16 cellular contexts compared by ENCODE assay signal in the genomic region with DNA sequence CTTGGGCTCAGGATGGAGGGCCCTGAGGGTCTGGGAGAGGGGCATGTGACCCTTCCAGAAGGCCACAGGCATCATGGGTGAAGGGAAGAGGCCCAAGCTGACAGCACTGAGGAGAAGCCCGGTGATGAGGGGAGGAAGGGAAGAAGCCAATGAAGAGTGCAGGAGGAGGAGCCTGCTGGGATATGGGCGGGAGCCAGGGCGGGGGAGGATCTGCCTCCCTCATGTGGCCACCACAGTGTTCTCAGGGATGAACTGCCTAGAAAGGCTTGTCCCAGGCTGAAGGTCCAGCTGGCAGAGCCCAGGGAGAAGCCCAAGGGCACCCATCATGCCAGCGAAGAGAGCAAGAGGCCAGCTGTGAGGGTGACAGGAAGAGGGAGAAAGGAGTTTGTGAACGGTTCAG. TPM values are rescaled to one million over a fixed set of nuclear protein-coding genes. Genes with fewer than 3 reads are reported as not detected.
DNase-seq lines count a peak whose midpoint lies in the region; ATAC-seq and TF ChIP-seq lines count a peak whose summit lies in the region.
"Had no signal": no experiment of that assay in that cellular context is flagged by ENCODE, and none has a peak within 500 bp of the region (broad histone marks: within the 10 kb centered on the region; RNA-seq: fewer than 3 reads in every experiment).

No MANE protein-coding gene starts in this region.

- H3K4ac ChIP-seq in IMR-90 (ENCODE audit: low read depth, low read length): no peak overlapping the region

- no peak overlapping the region for H2BK15ac ChIP-seq in IMR-90 (ENCODE audit: low read depth, low read length)

- no peaks in the 10 kb centered on the region for H3K36me3 Mint-ChIP-seq in activated T-helper 17 cell treated with anti-CD3 and anti-CD28 coated beads, Interleukin-2, amount 50 U/mL, for 72 hours (ENCODE audit: low read depth)
- H3K36me3 Mint-ChIP-seq in neural progenitor cell: no peaks in the 10 kb centered on the region
- H3K36me3 Mint-ChIP-seq: IgD-negative memory B cell had no signal

- peaks cover 10% of the 10 kb centered on the region for H3K4me1 Mint-ChIP-seq in activated T-helper 17 cell treated with anti-CD3 and anti-CD28 coated beads, Interleukin-2, amount 50 U/mL, for 72 hours
- H3K4me1 Mint-ChIP-seq in neural progenitor cell: no peaks in the 10 kb centered on the region
- H3K4me1 Mint-ChIP-seq: neural crest cell had no signal

- H3K9me1 ChIP-seq in IMR-90 (ENCODE audit: insufficient read depth, low read length): no peaks in the 10 kb centered on the region

- no peaks in the 10 kb centered on the region for H3K79me1 ChIP-seq in IMR-90 (ENCODE audit: low read depth in 1 of 2, low read length in 2 of 2)

- H3K9me3 ChIP-seq in IMR-90 (ENCODE audit: control insufficient read depth, insufficient read depth, low read length) (0 out of 2 replicates have a peak, but pooled peaks cover 2% of the 10 kb centered on the region), neural progenitor cell (ENCODE audit: low read depth) (no peaks in the 10 kb centered on the region), WERI-Rb-1 (ENCODE audit: severe bottlenecking) (peaks cover 11% of the 10 kb centered on the region)

- intact Hi-C loops in IMR-90 (cut with micrococcal nuclease): no loop called here

- BruUV-seq in IMR-90 (replicated peaks; lab: Mats Ljungman, UMichigan): no TSS peak

- H3K27ac Mint-ChIP-seq in activated T-helper 17 cell treated with anti-CD3 and anti-CD28 coated beads, Interleukin-2, amount 50 U/mL, for 72 hours: peak overlapping the region; percentile 21
- peak overlapping the region; percentile 84 for H3K27ac Mint-ChIP-seq in neural progenitor cell
- H3K27ac Mint-ChIP-seq: activated CD4-positive, alpha-beta T cell treated with anti-CD3 and anti-CD28 coated beads for 36 hours had no signal

- H2BK5ac ChIP-seq in IMR-90 (ENCODE audit: low read depth, low read length, poor library complexity, severe bottlenecking): no peak overlapping the region

- H2AK5ac ChIP-seq in IMR-90 (ENCODE audit: low read depth, low read length): no peak overlapping the region

- no peaks in the 10 kb centered on the region for H4K20me1 ChIP-seq in IMR-90 (ENCODE audit: insufficient read depth, low read length)
- no peaks in the 10 kb centered on the region for H4K20me1 ChIP-seq in neural progenitor cell (ENCODE audit: low read depth)

- WGBS in IMR-90 (ENCODE audit: extremely low coverage in 2 of 2, insufficient read length in 1 of 2), 2 experiments: 74% methylated on average over 3 of the region's 5 CpGs; no CpG with 5 or more reads in 1 of the 2 experiments

- DNase-seq in NCI-H510A treated with DMSO at 0.1 percent for 48 hours (lab: John Stamatoyannopoulos, UW): peak; percentile 13
- no peak for DNase-seq in NCI-H510A (lab: John Stamatoyannopoulos, UW)
- no peak for DNase-seq in IMR-90
- DNase-seq in neural progenitor cell (ENCODE audit: low spot score): no peak
- DNase-seq in COR-L47 (lab: John Stamatoyannopoulos, UW): no peak
- DNase-seq in islet precursor cell: no peak
- DNase-seq in WERI-Rb-1: no peak
- DNase-seq: activated CD4-positive, alpha-beta T cell treated with anti-CD3 and anti-CD28 coated beads for 36 hours; activated T-cell treated with anti-CD3 and anti-CD28 coated beads, Interleukin-2, amount 50 U/mL, for 1 hour; NCI-H1092 treated with DMSO at 0.1 percent for 48 hours; NCI-H2227 treated with DMSO at 0.1 percent for 48 hours; substantia nigra had no signal

- H3K27ac ChIP-seq in IMR-90 (ENCODE audit: insufficient read depth, low read length) (no peak overlapping the region), neural progenitor cell (no peak overlapping the region), WERI-Rb-1 (no peak overlapping the region)

- peaks cover 9% of the 10 kb centered on the region for H3K27me3 ChIP-seq in IMR-90 (ENCODE audit: control insufficient read depth, insufficient read depth, low read length)
- no peaks in the 10 kb centered on the region for H3K27me3 ChIP-seq in neural progenitor cell
- no peaks in the 10 kb centered on the region for H3K27me3 ChIP-seq in WERI-Rb-1 (ENCODE audit: insufficient read depth, low read depth, severe bottlenecking)

- no peak overlapping the region for H4K8ac ChIP-seq in IMR-90 (ENCODE audit: low read depth in 2 of 2, low read length in 2 of 2)

- H3K4me3 Mint-ChIP-seq in activated T-helper 17 cell treated with anti-CD3 and anti-CD28 coated beads, Interleukin-2, amount 50 U/mL, for 72 hours: no peak overlapping the region
- H3K4me3 Mint-ChIP-seq in neural progenitor cell: no peak overlapping the region
- H3K4me3 Mint-ChIP-seq: activated CD4-positive, alpha-beta T cell treated with anti-CD3 and anti-CD28 coated beads for 36 hours; neural crest cell; T-helper 1 cell treated with Interleukin-12 subunit alpha and Interleukin-12 subunit beta and Interleukin-4 antibody, amounts not matched to agents 30 μg/mL and 1 μg/mL, for 36 hours had no signal

- H2BK20ac ChIP-seq in IMR-90 (ENCODE audit: low read depth, low read length): no peak overlapping the region

- no peaks in the 10 kb centered on the region for H3K4me1 ChIP-seq in IMR-90 (ENCODE audit: control insufficient read depth, insufficient read depth, low read length)
- no peaks in the 10 kb centered on the region for H3K4me1 ChIP-seq in neural progenitor cell

- TF ChIP-seq CTCF in IMR-90 (conservative IDR thresholded peaks at IDR 0.05; ENCODE audit: low read depth, low read length) (no peak), neural progenitor cell (IDR thresholded peaks at IDR 0.05) (no peak), WERI-Rb-1 (IDR thresholded peaks at IDR 0.05; ENCODE audit: low read depth, low read length) (no peak)

- H3K9me3 Mint-ChIP-seq in activated T-helper 17 cell treated with anti-CD3 and anti-CD28 coated beads, Interleukin-2, amount 50 U/mL, for 72 hours: no peaks in the 10 kb centered on the region
- H3K9me3 Mint-ChIP-seq in neural progenitor cell: no peaks in the 10 kb centered on the region
- H3K9me3 Mint-ChIP-seq: neural crest cell had no signal

- no peak overlapping the region for H3K9ac ChIP-seq in IMR-90 (ENCODE audit: low read depth, low read length)
- no peak overlapping the region for H3K9ac ChIP-seq in neural progenitor cell

- no peak overlapping the region for H4K91ac ChIP-seq in IMR-90 (ENCODE audit: insufficient read depth, low read depth, low read length)

- H2AK9ac ChIP-seq in IMR-90 (replicated peaks; ENCODE audit: low read depth, low read length, poor library complexity): no peak overlapping the region

- ATAC-seq in IMR-90 (ENCODE audit: low read depth): peak; percentile 22; the same call in 1 of the 2 replicates
- no peak for ATAC-seq in activated T-helper 17 cell treated with anti-CD3 and anti-CD28 coated beads, Interleukin-2, amount 50 U/mL, for 72 hours (replicated peaks)
- ATAC-seq: activated CD4-positive, alpha-beta T cell treated with anti-CD3 and anti-CD28 coated beads for 36 hours had no signal

- H3K4me3 ChIP-seq in IMR-90 (ENCODE audit: insufficient read depth, low read depth, low read length) (no peak overlapping the region), neural progenitor cell (no peak overlapping the region), WERI-Rb-1 (ENCODE audit: low read depth, low read length) (no peak overlapping the region)

- H4K5ac ChIP-seq in IMR-90 (ENCODE audit: low read depth, low read length): no peak overlapping the region

- H3K18ac ChIP-seq in IMR-90 (ENCODE audit: low read depth, low read length): no peak overlapping the region

- dilution Hi-C loops in IMR-90 (cut with HindIII; ENCODE audit: low sequenced_read_pairs, unreplicated experiment): no loop called here

- in situ Hi-C loops in IMR-90 (cut with MboI; ENCODE audit: low sequenced_read_pairs): no loop called here

- no peak for TF ChIP-seq RAD21 in IMR-90 (IDR thresholded peaks at IDR 0.05; ENCODE audit: low read length)

- no peak overlapping the region for H3K14ac ChIP-seq in IMR-90 (replicated peaks; ENCODE audit: low read depth, low read length)

- CTCF ChIA-PET in IMR-90 (lab: Yijun Ruan, JAX): no interaction called here

- H3K27me3 Mint-ChIP-seq in activated T-helper 17 cell treated with anti-CD3 and anti-CD28 coated beads, Interleukin-2, amount 50 U/mL, for 72 hours: peaks cover 3% of the 10 kb centered on the region
- peaks cover 10% of the 10 kb centered on the region for H3K27me3 Mint-ChIP-seq in neural progenitor cell (ENCODE audit: insufficient read depth, low read depth)

- H3K23ac ChIP-seq in IMR-90 (ENCODE audit: low read depth, low read length): no peak overlapping the region

- H3K36me3 ChIP-seq in IMR-90 (ENCODE audit: control insufficient read depth, insufficient read depth, low read length) (no peaks in the 10 kb centered on the region), neural progenitor cell (no peaks in the 10 kb centered on the region), WERI-Rb-1 (no peaks in the 10 kb centered on the region)

- no peak overlapping the region for H2BK120ac ChIP-seq in IMR-90 (ENCODE audit: low read depth, low read length)

- H3K56ac ChIP-seq in IMR-90 (ENCODE audit: extremely low read depth, insufficient read depth, low read length): no peak overlapping the region

- H3K4me2 ChIP-seq in IMR-90 (ENCODE audit: low read depth, low read length) (no peak overlapping the region), neural progenitor cell (no peak overlapping the region)

- TF ChIP-seq POLR2A in IMR-90 (IDR thresholded peaks at IDR 0.05; ENCODE audit: low read depth, low read length): no peak

- H3K79me2 ChIP-seq in neural progenitor cell (ENCODE audit: low read depth): no peaks in the 10 kb centered on the region

- POLR2A ChIA-PET in IMR-90 (lab: Charles Lee; ENCODE audit: unreplicated experiment): no interaction called here

- H3F3A ChIP-seq in neural progenitor cell (ENCODE audit: low read depth): no peaks in the 10 kb centered on the region

- H2AFZ ChIP-seq in IMR-90 (replicated peaks; ENCODE audit: low read length, poor library complexity) (no peak overlapping the region), neural progenitor cell (replicated peaks) (peak overlapping the region; percentile 50)

TF ChIP-seq in IMR-90, 13 proteins besides CTCF, POLR2A, EP300 and RAD21 (continues in another document):
- TF ChIP-seq FOS (IDR thresholded peaks at IDR 0.05; ENCODE audit: low read depth, low read length): no peak
- TF ChIP-seq, protein P1, sequence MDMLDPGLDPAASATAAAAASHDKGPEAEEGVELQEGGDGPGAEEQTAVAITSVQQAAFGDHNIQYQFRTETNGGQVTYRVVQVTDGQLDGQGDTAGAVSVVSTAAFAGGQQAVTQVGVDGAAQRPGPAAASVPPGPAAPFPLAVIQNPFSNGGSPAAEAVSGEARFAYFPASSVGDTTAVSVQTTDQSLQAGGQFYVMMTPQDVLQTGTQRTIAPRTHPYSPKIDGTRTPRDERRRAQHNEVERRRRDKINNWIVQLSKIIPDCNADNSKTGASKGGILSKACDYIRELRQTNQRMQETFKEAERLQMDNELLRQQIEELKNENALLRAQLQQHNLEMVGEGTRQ (IDR thresholded peaks at IDR 0.05; ENCODE audit: low read depth, low read length): no peak

RNA-seq across cellular contexts. Expression of a gene that starts 24.6 kb away (rescaled TPM):
- total RNA-seq in IMR-90 (2012; rRNA removed): 0.90 and 1.4 TPM in 2 replicates
- polyA plus RNA-seq in IMR-90 (2012; rRNA removed): 0.43 and 0.74 TPM in 2 replicates
- polyA plus RNA-seq in IMR-90 (2012; cell fraction: cytosol; rRNA removed): 0.09 and 0.34 TPM in 2 replicates
- polyA plus RNA-seq in IMR-90 (2012; cell fraction: nucleus; rRNA removed; ENCODE audit: low replicate concordance): 2.0 and 4.3 TPM in 2 replicates
- under 1 TPM; 0.61 to 0.90 TPM for total RNA-seq in activated T-helper 17 cell treated with anti-CD3 and anti-CD28 coated beads, Interleukin-2, amount 50 U/mL, for 72 hours
- total RNA-seq in neural progenitor cell (ENCODE audit: low replicate concordance): 0.12 TPM in 1 of 2 replicates, not detected in the other
- polyA plus RNA-seq: IgD-negative memory B cell had no signal
